In the genomic region with DNA sequence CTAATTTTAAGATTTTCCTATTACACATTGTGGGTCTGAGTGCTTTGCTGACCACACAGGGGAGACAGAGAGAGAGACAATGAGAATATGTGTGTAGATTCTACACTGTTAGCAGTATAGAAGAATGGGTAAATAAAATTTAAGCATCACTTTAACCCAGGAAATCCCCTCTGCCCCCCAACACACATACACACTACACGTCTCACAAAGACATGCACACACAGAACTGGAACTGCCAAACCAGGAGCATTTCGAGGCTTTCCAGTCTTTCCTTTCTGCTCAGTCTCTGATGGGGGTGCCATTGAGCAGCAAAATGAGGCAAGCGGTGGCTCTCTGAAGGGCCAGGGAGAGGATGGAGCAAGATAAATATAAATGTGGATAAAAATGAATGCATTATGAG, we compare ENCODE assay signal across 1 cellular context.
TF ChIP-seq lines count a peak whose summit lies in the region.

No MANE protein-coding gene starts in this region.

TF ChIP-seq in GM12878, 131 proteins besides CTCF, POLR2A, EP300 and RAD21 (continued from another document):
- TF ChIP-seq SMC3 (IDR thresholded peaks at IDR 0.05; ENCODE audit: borderline replicate concordance, low read length) (peak; percentile 36; the same call in 1 of the 2 replicates), NBN (IDR thresholded peaks at IDR 0.05) (0 out of 2 replicates have a peak, but pooled peaks have one; percentile 24), BACH1 (IDR thresholded peaks at IDR 0.05; ENCODE audit: borderline replicate concordance) (no peak), RUNX3 (IDR thresholded peaks at IDR 0.05; ENCODE audit: low read length) (no peak)
- TF ChIP-seq, protein P1, sequence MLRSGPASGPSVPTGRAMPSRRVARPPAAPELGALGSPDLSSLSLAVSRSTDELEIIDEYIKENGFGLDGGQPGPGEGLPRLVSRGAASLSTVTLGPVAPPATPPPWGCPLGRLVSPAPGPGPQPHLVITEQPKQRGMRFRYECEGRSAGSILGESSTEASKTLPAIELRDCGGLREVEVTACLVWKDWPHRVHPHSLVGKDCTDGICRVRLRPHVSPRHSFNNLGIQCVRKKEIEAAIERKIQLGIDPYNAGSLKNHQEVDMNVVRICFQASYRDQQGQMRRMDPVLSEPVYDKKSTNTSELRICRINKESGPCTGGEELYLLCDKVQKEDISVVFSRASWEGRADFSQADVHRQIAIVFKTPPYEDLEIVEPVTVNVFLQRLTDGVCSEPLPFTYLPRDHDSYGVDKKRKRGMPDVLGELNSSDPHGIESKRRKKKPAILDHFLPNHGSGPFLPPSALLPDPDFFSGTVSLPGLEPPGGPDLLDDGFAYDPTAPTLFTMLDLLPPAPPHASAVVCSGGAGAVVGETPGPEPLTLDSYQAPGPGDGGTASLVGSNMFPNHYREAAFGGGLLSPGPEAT (IDR thresholded peaks at IDR 0.05; ENCODE audit: low read depth): peak; percentile 49; the same call in 1 of the 2 replicates
TF ChIP-seq in GM12878: peak in this region for 5.
